11 cellular contexts compared by ENCODE assay signal in the genomic region with DNA sequence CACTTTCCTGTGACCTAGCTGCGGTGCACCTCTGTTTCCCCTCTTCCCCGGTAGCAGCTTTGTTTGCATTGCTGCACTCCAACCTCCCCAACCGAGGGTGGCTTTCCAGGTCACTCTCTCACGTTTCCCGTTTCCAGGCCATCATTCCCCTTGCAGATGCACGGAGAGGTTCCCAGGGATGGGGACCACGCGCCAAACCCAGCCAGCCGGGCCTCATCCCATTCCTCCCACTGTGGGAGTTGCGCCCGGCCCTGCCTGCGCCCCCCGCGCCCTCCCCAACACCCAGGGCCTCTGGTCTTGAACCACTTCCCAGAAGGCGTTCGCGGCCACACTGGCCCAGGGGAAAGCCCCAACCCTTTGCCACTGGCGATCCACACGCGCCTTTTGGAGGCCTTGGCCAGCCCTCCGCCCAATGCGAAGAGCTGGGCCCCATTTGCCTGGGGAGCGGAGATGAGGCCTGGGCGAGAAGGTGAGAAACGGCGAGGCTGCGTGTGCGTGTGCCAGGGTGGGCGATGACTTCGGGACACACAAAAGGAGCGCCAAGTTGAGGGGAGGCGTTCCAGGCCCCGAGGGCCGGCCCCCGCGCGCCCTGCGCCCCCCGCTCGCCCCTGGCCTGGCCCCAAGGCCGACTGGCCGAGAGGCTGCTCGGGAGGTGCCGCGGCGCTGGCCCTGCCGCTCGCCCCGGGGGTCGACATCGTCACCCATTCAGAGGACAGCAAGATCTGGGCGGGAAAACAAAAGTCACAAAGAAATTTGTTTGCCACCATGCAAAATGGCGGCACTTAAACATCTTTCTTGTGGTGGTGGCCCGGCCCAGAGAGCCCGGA. TPM values are rescaled to one million over a fixed set of nuclear protein-coding genes. Genes with fewer than 3 reads are reported as not detected.
A peak's percentile ranks its signal among the peaks of the same experiment; 100 is the strongest.
DNase-seq lines count a peak whose midpoint lies in the region; ATAC-seq, FAIRE-seq and TF ChIP-seq lines count a peak whose summit lies in the region.
"Had no signal": no experiment of that assay in that cellular context is flagged by ENCODE, and none has a peak within 500 bp of the region (broad histone marks: within the 10 kb centered on the region; RNA-seq: fewer than 3 reads in every experiment).

No MANE protein-coding gene starts in this region.

- H3K4me1 Mint-ChIP-seq in dendritic cell treated with granulocyte-macrophage colony-stimulating factor and Interleukin-4, amounts not matched to agents 40 ng/mL and 50 ng/mL, for 4 days (ENCODE audit: low read depth) = no peaks in the 10 kb centered on the region
- H3K4me1 Mint-ChIP-seq: CD4-positive, alpha-beta memory T cell had no signal

- H3K36me3 ChIP-seq in keratinocyte (ENCODE audit: control insufficient read depth in 2 of 2, extremely low read depth in 1 of 2, insufficient read depth in 2 of 2, low read length in 2 of 2) (no peaks in the 10 kb centered on the region), gastrocnemius medialis (no peaks in the 10 kb centered on the region)

- H3K36me3 Mint-ChIP-seq in dendritic cell treated with granulocyte-macrophage colony-stimulating factor and Interleukin-4, amounts not matched to agents 40 ng/mL and 50 ng/mL, for 4 days (ENCODE audit: low read depth) = no peaks in the 10 kb centered on the region
- H3K36me3 Mint-ChIP-seq: CD4-positive, alpha-beta memory T cell had no signal

- H3K9me3 ChIP-seq in keratinocyte (ENCODE audit: control insufficient read depth, low read depth, low read length) (no peaks in the 10 kb centered on the region), gastrocnemius medialis (no peaks in the 10 kb centered on the region)

- no peaks in the 10 kb centered on the region for H4K20me1 ChIP-seq in keratinocyte (ENCODE audit: control insufficient read depth, extremely low read depth, insufficient read depth, low read length)

- no peaks in the 10 kb centered on the region for H3K9me1 ChIP-seq in keratinocyte (ENCODE audit: control insufficient read depth, extremely low read depth, insufficient read depth, low read length)

- dilution Hi-C loops in keratinocyte (cut with MboI; ENCODE audit: extremely low pct_ligation_motif_present, low sequenced_read_pairs) = no loop called here

- TF ChIP-seq POLR2A in gastrocnemius medialis (IDR thresholded peaks at IDR 0.05) = no peak

- peaks cover 54% of the 10 kb centered on the region for H3K27me3 Mint-ChIP-seq in dendritic cell treated with granulocyte-macrophage colony-stimulating factor and Interleukin-4, amounts not matched to agents 40 ng/mL and 50 ng/mL, for 4 days

- in situ Hi-C loops in gastrocnemius medialis (cut with MboI; ENCODE audit: low sequenced_read_pairs in 4 of 4) = loop anchor here in 1 of 4 donors (25.0 kb wide), 1 partner anchor 803 kb away; the partner anchor contains the start of genes BMI1 and COMMD3

- no peak overlapping the region for H3K27ac Mint-ChIP-seq in dendritic cell treated with granulocyte-macrophage colony-stimulating factor and Interleukin-4, amounts not matched to agents 40 ng/mL and 50 ng/mL, for 4 days
- H3K27ac Mint-ChIP-seq: activated T-helper 1 cell treated with anti-CD3 and anti-CD28 coated beads, Interleukin-12 subunit alpha, Interleukin-12 subunit beta, Interleukin-2, Interleukin-4 antibody, amounts not matched to agents 30 ng/mL and 10 ng/mL and 1 ng/mL, durations not matched to agents 14 hours and 24 hours and 36 hours; CD4-positive, alpha-beta memory T cell had no signal

- H3K4me1 ChIP-seq in keratinocyte (ENCODE audit: control insufficient read depth, extremely low read depth, insufficient read depth, low read length) (peaks cover 7% of the 10 kb centered on the region), gastrocnemius medialis (no peaks in the 10 kb centered on the region)

- FAIRE-seq in G401.6 (lab: Jason Lieb, UNC) (peak; percentile 55), keratinocyte (lab: Jason Lieb, UNC) (no peak)

- no peaks in the 10 kb centered on the region for H3K9me3 Mint-ChIP-seq in dendritic cell treated with granulocyte-macrophage colony-stimulating factor and Interleukin-4, amounts not matched to agents 40 ng/mL and 50 ng/mL, for 4 days
- H3K9me3 Mint-ChIP-seq: activated T-helper 1 cell treated with anti-CD3 and anti-CD28 coated beads, Interleukin-12 subunit alpha, Interleukin-12 subunit beta, Interleukin-2, Interleukin-4 antibody, amounts not matched to agents 30 ng/mL and 10 ng/mL and 1 ng/mL, durations not matched to agents 14 hours and 24 hours and 36 hours had no signal

- intact Hi-C loops in dendritic cell treated with granulocyte-macrophage colony-stimulating factor and Interleukin-4, amounts not matched to agents 40 ng/mL and 50 ng/mL, for 4 days (cut with micrococcal nuclease) = no loop called here
- intact Hi-C loops in gastrocnemius medialis (cut with DNase I; ENCODE audit: low total_unique reads) = no loop called here

- peak overlapping the region; percentile 6 for H3K9ac ChIP-seq in keratinocyte (ENCODE audit: control insufficient read depth, extremely low read depth, insufficient read depth, low read length)

- H3K4me3 ChIP-seq in keratinocyte (ENCODE audit: control insufficient read depth in 2 of 3, extremely low read depth in 1 of 3, insufficient read depth in 2 of 3, low read depth in 1 of 3, low read length in 3 of 3) (no peak overlapping the region), gastrocnemius medialis (peak overlapping the region; percentile 40 to 53 (median 51))

- no peak for DNase-seq in keratinocyte (ENCODE audit: low read depth, low spot score)
- DNase-seq in gastrocnemius medialis = no peak
- DNase-seq in DMS79 (lab: John Stamatoyannopoulos, UW) = no peak
- DNase-seq in 8988T = no peak
- DNase-seq in SHP77 (lab: John Stamatoyannopoulos, UW) = no peak
- no peak for DNase-seq in NCI-H2081 treated with DMSO at 0.1 percent for 48 hours (lab: John Stamatoyannopoulos, UW)
- DNase-seq: CD4-positive, alpha-beta memory T cell; T-helper 1 cell had no signal

- no peak for TF ChIP-seq CTCF in keratinocyte (optimal IDR thresholded peaks at IDR 0.05 in 1 of 3, IDR thresholded peaks at IDR 0.05 in 1 of 3, conservative IDR thresholded peaks at IDR 0.05 in 1 of 3; ENCODE audit: extremely low read depth in 1 of 3, insufficient read depth in 2 of 3, low read length in 3 of 3)
- TF ChIP-seq CTCF in gastrocnemius medialis (IDR thresholded peaks at IDR 0.05 in 4 of 5, conservative IDR thresholded peaks at IDR 0.05 in 1 of 5) = no peak

- H3K27ac ChIP-seq in keratinocyte (ENCODE audit: control insufficient read depth, insufficient read depth, low read length) (no peak overlapping the region), gastrocnemius medialis (no peak overlapping the region)

- H3K27me3 ChIP-seq in keratinocyte (ENCODE audit: control insufficient read depth, extremely low read depth, insufficient read depth, low read length) = no peaks in the 10 kb centered on the region
- H3K27me3 ChIP-seq in gastrocnemius medialis = peaks cover 0 to 32% (median 4%) of the 10 kb centered on the region in 3 donors

- no peak for ATAC-seq in gastrocnemius medialis

- H3K4me3 Mint-ChIP-seq in dendritic cell treated with granulocyte-macrophage colony-stimulating factor and Interleukin-4, amounts not matched to agents 40 ng/mL and 50 ng/mL, for 4 days = peak overlapping the region; percentile 40
- H3K4me3 Mint-ChIP-seq: activated T-helper 1 cell treated with anti-CD3 and anti-CD28 coated beads, Interleukin-12 subunit alpha, Interleukin-12 subunit beta, Interleukin-2, Interleukin-4 antibody, amounts not matched to agents 30 ng/mL and 10 ng/mL and 1 ng/mL, durations not matched to agents 14 hours and 24 hours and 36 hours; CD4-positive, alpha-beta memory T cell had no signal

- no peak overlapping the region for H3K4me2 ChIP-seq in keratinocyte (ENCODE audit: control insufficient read depth, extremely low read depth, insufficient read depth, low read depth, low read length)

- no peaks in the 10 kb centered on the region for H3K79me2 ChIP-seq in keratinocyte (ENCODE audit: control insufficient read depth, insufficient read depth, low read length)

- H2AFZ ChIP-seq in keratinocyte (ENCODE audit: control insufficient read depth, low read length) = no peak overlapping the region

RNA-seq across cellular contexts. Expression of gene SKIDA1, which starts 15.9 kb away (rescaled TPM):
- polyA plus RNA-seq in keratinocyte = 0.13 to 0.44 TPM (median 0.15 TPM) in 3 replicates
- not detected for polyA plus RNA-seq in keratinocyte (2011; ENCODE audit: low read depth)
- polyA plus RNA-seq in keratinocyte (2011; cell fraction: cytosol; rRNA removed) = 0.04 and 0.22 TPM in 2 replicates
- polyA plus RNA-seq in keratinocyte (2011; cell fraction: nucleus; rRNA removed) = 0.45 and 0.61 TPM in 2 replicates
- 0.18 and 0.31 TPM in 2 replicates for polyA plus RNA-seq in keratinocyte (2012; ENCODE audit: low replicate concordance)
- polyA minus RNA-seq in keratinocyte = 0.07 to 0.26 TPM in 2 of 3 replicates, not detected in the other
- polyA minus RNA-seq in keratinocyte (2011; cell fraction: cytosol; rRNA and poly(A)+ RNA removed) = not detected
- 0.21 and 0.23 TPM in 2 replicates for polyA minus RNA-seq in keratinocyte (2011; cell fraction: nucleus; rRNA and poly(A)+ RNA removed)
- total RNA-seq in gastrocnemius medialis = under 1 TPM in 1 of 4 donors, not detected in 3; 0.09 TPM

RNA-seq across cellular contexts. Expression of gene MLLT10, which starts 24.4 kb away (rescaled TPM):
- 26.6 to 40.2 TPM (median 35.8 TPM) in 3 replicates for polyA plus RNA-seq in keratinocyte
- polyA plus RNA-seq in keratinocyte (2011; ENCODE audit: low read depth) = 12.0 TPM
- polyA plus RNA-seq in keratinocyte (2011; cell fraction: cytosol; rRNA removed) = 18.3 and 27.1 TPM in 2 replicates
- polyA plus RNA-seq in keratinocyte (2011; cell fraction: nucleus; rRNA removed) = 50.0 and 52.0 TPM in 2 replicates
- polyA plus RNA-seq in keratinocyte (2012; ENCODE audit: low replicate concordance) = 12.5 and 16.0 TPM in 2 replicates
- 59.7 to 78.6 TPM (median 63.3 TPM) in 3 replicates for polyA minus RNA-seq in keratinocyte
- 23.2 TPM for polyA minus RNA-seq in keratinocyte (2011; cell fraction: cytosol; rRNA and poly(A)+ RNA removed)
- 61.4 and 110 TPM in 2 replicates for polyA minus RNA-seq in keratinocyte (2011; cell fraction: nucleus; rRNA and poly(A)+ RNA removed)
- 10 to 100 TPM; 13.6 to 26.6 (median 21.6) TPM for total RNA-seq in gastrocnemius medialis

Comparison
In these comparisons a context has a peak if more than half of its experiments do, and no peak if none do; other contexts are left out.
1. H3K4me3 ChIP-seq: peak in gastrocnemius medialis (4 of 4); none in keratinocyte (0 of 3).